Comparison of ENCODE assay signal across 25 cellular contexts in genomic region chr12:94265966-94266365, GRCh38.
DNase-seq lines count a peak whose midpoint lies in the region; ATAC-seq, FAIRE-seq and TF ChIP-seq lines count a peak whose summit lies in the region.
"Had no signal": no experiment of that assay in that cellular context is flagged by ENCODE, and none has a peak within 500 bp of the region (broad histone marks: within the 10 kb centered on the region; RNA-seq: fewer than 3 reads in every experiment).

No MANE protein-coding gene starts in this region.

- H2BK5ac ChIP-seq in trophoblast cell (ENCODE audit: low read depth, low read length, poor library complexity) = no peak overlapping the region

- H4K12ac ChIP-seq in trophoblast cell (ENCODE audit: low read depth, low read length) = no peak overlapping the region

- no peak overlapping the region for H3K23ac ChIP-seq in trophoblast cell (ENCODE audit: low read length)

- no peak overlapping the region for H3K4ac ChIP-seq in trophoblast cell (ENCODE audit: low read depth, low read length)

- no peaks in the 10 kb centered on the region for H3K79me2 ChIP-seq in trophoblast cell (ENCODE audit: control insufficient read depth, insufficient read depth, low read length, poor library complexity)

- POLR2A ChIA-PET in AG04449 (lab: Yijun Ruan, JAX) = interaction anchor here (1.4 kb wide), 1 partner anchor 24 kb away, joined by 3 read pairs; no protein-coding TSS in a partner anchor
- POLR2A ChIA-PET in CD8-positive, alpha-beta memory T cell (lab: Charles Lee) = interaction anchor here (0.7 kb wide), 1 partner anchor 20 kb away, joined by 6 read pairs; no protein-coding TSS in a partner anchor

- TF ChIP-seq CTCF in AG04449 (IDR thresholded peaks at IDR 0.05; ENCODE audit: insufficient read depth, low read length, missing control alignments) (no peak), bronchial epithelial cell (IDR thresholded peaks at IDR 0.05; ENCODE audit: insufficient read depth, low read length, severe bottlenecking) (no peak)

- H3K9me3 ChIP-seq in CD8-positive, alpha-beta memory T cell (ENCODE audit: low read length) = no peaks in the 10 kb centered on the region
- peaks cover 3% of the 10 kb centered on the region for H3K9me3 ChIP-seq in trophoblast cell (ENCODE audit: insufficient read depth, low read depth, low read length)
- H3K9me3 ChIP-seq: esophagus squamous epithelium had no signal

- CTCF ChIA-PET in AG04449 (lab: Yijun Ruan, JAX) = interaction anchor here (0.9 to 1.0 kb wide), 2 partner anchors 39 to 168 kb away, joined by 3 read pairs; no protein-coding TSS in a partner anchor
- CTCF ChIA-PET in CD8-positive, alpha-beta memory T cell (lab: Charles Lee) = no interaction called here

- peak overlapping the region; percentile 81 for H2BK120ac ChIP-seq in trophoblast cell (ENCODE audit: insufficient read depth, low read length, poor library complexity)

- H3K36me3 Mint-ChIP-seq in CD8-positive, alpha-beta memory T cell = peaks cover 13 to 45% (median 21%) of the 10 kb centered on the region in 3 donors
- peaks cover 0 to 5% of the 10 kb centered on the region in 2 donors for H3K36me3 Mint-ChIP-seq in activated T-cell treated with anti-CD3 and anti-CD28 coated beads, Interleukin-2, amount 50 U/mL, for 72 hours (ENCODE audit: insufficient read depth in 2 of 2)

- no peak for ATAC-seq in HG02870 (IDR thresholded peaks at IDR 0.05; ENCODE audit: unreplicated experiment)
- ATAC-seq in activated T-cell treated with anti-CD3 and anti-CD28 coated beads, Interleukin-2, amount 50 U/mL, for 72 hours (replicated peaks in 1 of 2) = no peak
- ATAC-seq: activated CD8-positive, alpha-beta memory T cell treated with anti-CD3 and anti-CD28 coated beads, Interleukin-2, amount 10 ng/mL, durations not matched to agents 7 days and 5 days; sciatic nerve had no signal

- H3K4me2 ChIP-seq in trophoblast cell (ENCODE audit: low read length) = no peak overlapping the region
- H3K4me2 ChIP-seq: KMS-11 had no signal

- peaks cover 0 to 7% of the 10 kb centered on the region in 2 donors for H3K27me3 Mint-ChIP-seq in CD8-positive, alpha-beta memory T cell
- no peaks in the 10 kb centered on the region for H3K27me3 Mint-ChIP-seq in activated T-cell treated with anti-CD3 and anti-CD28 coated beads, Interleukin-2, amount 50 U/mL, for 72 hours (ENCODE audit: low read depth)
- H3K27me3 Mint-ChIP-seq: activated CD8-positive, alpha-beta memory T cell treated with anti-CD3 and anti-CD28 coated beads, Interleukin-2, amount 10 ng/mL, durations not matched to agents 7 days and 5 days; stimulated activated naive CD8-positive, alpha-beta T cell treated with anti-CD3 and anti-CD28 coated beads, Interleukin-15, Interleukin-2, amounts not matched to agents 100 ng/mL and 50 ng/mL, for 24 hours had no signal

- H3K9ac ChIP-seq in trophoblast cell (ENCODE audit: low read length) = no peak overlapping the region
- H3K9ac ChIP-seq: KMS-11 had no signal

- no peak overlapping the region for H4K8ac ChIP-seq in trophoblast cell (ENCODE audit: low read depth, low read length)

- H3K4me3 ChIP-seq in AG04449 (ENCODE audit: low read depth, low read length) = no peak overlapping the region
- H3K4me3 ChIP-seq in CD8-positive, alpha-beta memory T cell (ENCODE audit: low read length) = no peak overlapping the region
- H3K4me3 ChIP-seq in bronchial epithelial cell (ENCODE audit: low read depth, low read length) = no peak overlapping the region
- no peak overlapping the region for H3K4me3 ChIP-seq in trophoblast cell (ENCODE audit: low read depth, low read length)
- H3K4me3 ChIP-seq: esophagus squamous epithelium had no signal

- peaks cover 54 to 77% (median 76%) of the 10 kb centered on the region in 3 donors for H3K4me1 Mint-ChIP-seq in CD8-positive, alpha-beta memory T cell
- peaks cover 80% of the 10 kb centered on the region for H3K4me1 Mint-ChIP-seq in activated T-cell treated with anti-CD3 and anti-CD28 coated beads, Interleukin-2, amount 50 U/mL, for 72 hours (ENCODE audit: low read depth)

- H4K91ac ChIP-seq in trophoblast cell (ENCODE audit: low read depth, low read length) = no peak overlapping the region

- FAIRE-seq in bronchial epithelial cell (lab: Jason Lieb, UNC) = peak; percentile 7

- no peaks in the 10 kb centered on the region for H3K9me3 Mint-ChIP-seq in CD8-positive, alpha-beta memory T cell
- H3K9me3 Mint-ChIP-seq in activated T-cell treated with anti-CD3 and anti-CD28 coated beads, Interleukin-2, amount 50 U/mL, for 72 hours = no peaks in the 10 kb centered on the region
- H3K9me3 Mint-ChIP-seq: activated T-helper 2 cell treated with anti-CD3 and anti-CD28 coated beads, Interferon-gamma antibody, Interleukin-2, Interleukin-4, amounts not matched to agents 10 μg/mL and 5 μg/mL and 100 μg/mL, durations not matched to agents 14 hours and 24 hours and 36 hours; stimulated activated naive CD8-positive, alpha-beta T cell treated with anti-CD3 and anti-CD28 coated beads, Interleukin-15, Interleukin-2, amounts not matched to agents 100 ng/mL and 50 ng/mL, for 24 hours had no signal

- H2AK5ac ChIP-seq in trophoblast cell (ENCODE audit: low read length) = no peak overlapping the region

- H3K14ac ChIP-seq in trophoblast cell (ENCODE audit: low read length) = peak overlapping the region; percentile 64

- H2BK12ac ChIP-seq in trophoblast cell (ENCODE audit: low read length) = peak overlapping the region; percentile 61

- H2AFZ ChIP-seq in trophoblast cell (ENCODE audit: insufficient read depth, low read length, poor library complexity) = no peak overlapping the region

- H3K79me1 ChIP-seq in trophoblast cell (ENCODE audit: low read length) = peaks cover 5% of the 10 kb centered on the region

- peak; percentile 42 for DNase-seq in AG04449 (ENCODE audit: low read depth, low spot score)
- no peak for DNase-seq in CD8-positive, alpha-beta memory T cell
- DNase-seq in bronchial epithelial cell (ENCODE audit: low read depth) = no peak
- no peak for DNase-seq in trophoblast cell
- no peak for DNase-seq in activated T-cell treated with anti-CD3 and anti-CD28 coated beads, Interleukin-2, amount 50 U/mL, for 72 hours
- DNase-seq in OCI-M2 (lab: John Stamatoyannopoulos, UW; ENCODE audit: unreplicated experiment) = no peak
- no peak for DNase-seq in amygdala (lab: John Stamatoyannopoulos, UW)
- DNase-seq: ACHN; activated CD8-positive, alpha-beta memory T cell treated with anti-CD3 and anti-CD28 coated beads, Interleukin-2, amount 10 ng/mL, durations not matched to agents 7 days and 5 days; amniotic stem cell; cerebellar nuclear complex; DND-41; effector memory CD4-positive, alpha-beta T cell; esophagus squamous epithelium; head of caudate nucleus; NCI-H1048; NCI-H2081; NCI-H446 treated with DMSO at 0.1 percent for 48 hours; RPMI8226; stimulated activated CD4-positive, alpha-beta T cell treated with anti-CD3 and anti-CD28 coated beads, Interleukin-2, amount 100 ng/mL, for 24 hours had no signal

- H3K36me3 ChIP-seq in CD8-positive, alpha-beta memory T cell (ENCODE audit: insufficient read depth, low read length) = no peaks in the 10 kb centered on the region
- H3K36me3 ChIP-seq in bronchial epithelial cell (ENCODE audit: control insufficient read depth, insufficient read depth, low read length) (no peaks in the 10 kb centered on the region), trophoblast cell (ENCODE audit: control insufficient read depth in 1 of 2, insufficient read depth in 2 of 2, low read length in 2 of 2) (no peaks in the 10 kb centered on the region)
- H3K36me3 ChIP-seq: esophagus squamous epithelium had no signal

- H3K4me3 Mint-ChIP-seq in CD8-positive, alpha-beta memory T cell = peak overlapping the region in 2 of 7 donors; percentile 49 to 51
- H3K4me3 Mint-ChIP-seq in activated T-cell treated with anti-CD3 and anti-CD28 coated beads, Interleukin-2, amount 50 U/mL, for 72 hours = no peak overlapping the region
- H3K4me3 Mint-ChIP-seq: activated CD8-positive, alpha-beta memory T cell treated with anti-CD3 and anti-CD28 coated beads, Interleukin-2, amount 10 ng/mL, durations not matched to agents 7 days and 5 days; stimulated activated naive CD8-positive, alpha-beta T cell treated with anti-CD3 and anti-CD28 coated beads, Interleukin-15, Interleukin-2, amounts not matched to agents 100 ng/mL and 50 ng/mL, for 24 hours had no signal

- no peak overlapping the region for H3K18ac ChIP-seq in trophoblast cell (ENCODE audit: low read length)

- H3K4me1 ChIP-seq in CD8-positive, alpha-beta memory T cell (ENCODE audit: insufficient read depth, low read length) = peaks cover 24% of the 10 kb centered on the region
- H3K4me1 ChIP-seq in trophoblast cell (ENCODE audit: control insufficient read depth in 1 of 2, insufficient read depth in 2 of 2, low read length in 2 of 2) = peaks cover 14 to 19% of the 10 kb centered on the region in 2 experiments

- H3K27ac Mint-ChIP-seq in CD8-positive, alpha-beta memory T cell = peak overlapping the region in 6 of 8 donors; percentile 37 to 99 (median 48)
- no peak overlapping the region for H3K27ac Mint-ChIP-seq in activated T-cell treated with anti-CD3 and anti-CD28 coated beads, Interleukin-2, amount 50 U/mL, for 72 hours
- H3K27ac Mint-ChIP-seq: activated CD8-positive, alpha-beta memory T cell treated with anti-CD3 and anti-CD28 coated beads, Interleukin-2, amount 10 ng/mL, durations not matched to agents 7 days and 5 days; activated T-helper 2 cell treated with anti-CD3 and anti-CD28 coated beads, Interferon-gamma antibody, Interleukin-2, Interleukin-4, amounts not matched to agents 10 μg/mL and 5 μg/mL and 100 μg/mL, durations not matched to agents 14 hours and 24 hours and 36 hours; stimulated activated naive CD8-positive, alpha-beta T cell treated with anti-CD3 and anti-CD28 coated beads, Interleukin-15, Interleukin-2, amounts not matched to agents 100 ng/mL and 50 ng/mL, for 24 hours had no signal

- H3K27ac ChIP-seq in CD8-positive, alpha-beta memory T cell (ENCODE audit: low read depth, low read length) = no peak overlapping the region
- no peak overlapping the region for H3K27ac ChIP-seq in trophoblast cell (ENCODE audit: low read depth, low read length)
- H3K27ac ChIP-seq: KMS-11 had no signal

- no CpG with 5 or more reads among the region's 8 CpGs for WGBS in trophoblast cell (ENCODE audit: extremely low coverage, insufficient coverage, insufficient read length)

- no peaks in the 10 kb centered on the region for H3K27me3 ChIP-seq in CD8-positive, alpha-beta memory T cell (ENCODE audit: insufficient read depth, low read length, poor library complexity, severe bottlenecking)
- H3K27me3 ChIP-seq in bronchial epithelial cell (ENCODE audit: control insufficient read depth, insufficient read depth, low read length) (no peaks in the 10 kb centered on the region), trophoblast cell (ENCODE audit: insufficient read depth, low read length) (no peaks in the 10 kb centered on the region)
- H3K27me3 ChIP-seq: esophagus squamous epithelium had no signal
